23 cellular contexts compared by ENCODE assay signal in genomic region chr11:115982666-115983065, GRCh38.
"Had no signal": no experiment of that assay in that cellular context is flagged by ENCODE, and none has a peak within 500 bp of the region (broad histone marks: within the 10 kb centered on the region; RNA-seq: fewer than 3 reads in every experiment).

No MANE protein-coding gene starts in this region.

- H3K27me3 ChIP-seq: MG63, SJSA1 had no signal

- DNase-seq: IMR-90, Karpas-422, KG1, MG63, NCI-H1092, NCI-H1105 treated with DMSO at 0.1 percent for 48 hours, NCI-H1417 treated with DMSO at 0.1 percent for 48 hours, NCI-H187, NCI-H2029, NCI-H2081 treated with DMSO at 0.1 percent for 48 hours, NCI-H2171, NCI-H226, NCI-H446, NCI-H510A, NCI-H524 treated with DMSO at 0.1 percent for 48 hours, NCI-H69, NCI-H774, Right ventricle myocardium superior, RPMI8226, SIG-M5 had no signal

- H3K4me1 ChIP-seq: SJSA1 had no signal

- H3K27ac ChIP-seq: SJSA1, SK-N-MC had no signal

- H3K9me3 ChIP-seq: MG63, SJSA1 had no signal

- H3K36me3 ChIP-seq: MG63, SJSA1 had no signal

- H3K4me3 ChIP-seq: MG63, SJSA1, SK-N-MC had no signal

- ATAC-seq: HepG2 had no signal
